23 cellular contexts compared by ENCODE assay signal in the genomic region with DNA sequence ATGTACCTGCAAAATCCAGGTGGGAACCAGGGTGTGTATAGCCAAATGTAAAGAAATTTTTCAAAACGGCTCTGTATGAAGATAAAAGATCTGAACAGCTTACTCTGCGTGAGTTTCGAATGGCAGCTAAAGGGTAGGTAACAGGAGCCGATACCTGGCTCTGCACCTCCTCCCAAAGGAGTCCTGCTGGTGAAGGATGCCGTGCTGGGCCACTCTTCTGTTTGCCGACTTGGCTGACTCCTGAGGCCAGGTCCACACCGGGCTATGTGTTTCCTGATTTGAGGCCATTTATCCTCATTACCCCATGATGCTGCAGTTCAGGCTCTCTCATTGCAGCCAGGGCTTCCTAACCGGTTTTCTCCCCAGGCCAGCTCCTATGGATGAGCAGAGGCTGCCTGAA.
"Had no signal": no experiment of that assay in that cellular context is flagged by ENCODE, and none has a peak within 500 bp of the region (broad histone marks: within the 10 kb centered on the region; RNA-seq: fewer than 3 reads in every experiment).

No MANE protein-coding gene starts in this region.

- ATAC-seq: activated CD4-positive, CD25-positive, alpha-beta regulatory T cell treated with anti-CD3 and anti-CD28 coated beads, Interleukin-2, amount 50 U/mL, for 24 hours; activated T-cell treated with anti-CD3 and anti-CD28 coated beads, Interleukin-2, amount 50 U/mL, for 72 hours; left lobe of liver; T-cell had no signal

- H3K4me3 Mint-ChIP-seq: activated CD4-positive, alpha-beta T cell treated with anti-CD3 and anti-CD28 coated beads, Interleukin-2, amount 10 ng/mL, durations not matched to agents 7 days and 5 days; activated T-cell treated with anti-CD3 and anti-CD28 coated beads, Interleukin-2, amount 50 U/mL, for 72 hours; nephron progenitor cell; T-cell; type B pancreatic cell had no signal

- H3K27me3 ChIP-seq: ascending aorta, stomach had no signal

- H3K27ac Mint-ChIP-seq: activated CD4-positive, alpha-beta T cell treated with anti-CD3 and anti-CD28 coated beads, Interleukin-2, amount 10 ng/mL, durations not matched to agents 7 days and 5 days; activated T-cell treated with anti-CD3 and anti-CD28 coated beads, Interleukin-2, amount 50 U/mL, for 72 hours; type B pancreatic cell had no signal

- H3K27me3 Mint-ChIP-seq: activated CD4-positive, alpha-beta T cell treated with anti-CD3 and anti-CD28 coated beads, Interleukin-2, amount 10 ng/mL, durations not matched to agents 7 days and 5 days; T-cell; type B pancreatic cell had no signal

- DNase-seq: activated CD4-positive, alpha-beta T cell treated with anti-CD3 and anti-CD28 coated beads, Interleukin-2, amount 10 ng/mL, durations not matched to agents 7 days and 5 days; activated CD8-positive, alpha-beta memory T cell treated with anti-CD3 and anti-CD28 coated beads, Interleukin-2, amount 50 U/mL, for 4 hours; activated effector memory CD4-positive, alpha-beta T cell treated with anti-CD3 and anti-CD28 coated beads, Interleukin-2, amount 50 U/mL, for 16 hours; activated naive CD4-positive, alpha-beta T cell treated with anti-CD3 and anti-CD28 coated beads, Interleukin-2, amount 50 U/mL, for 16 hours; activated T-cell treated with anti-CD3 and anti-CD28 coated beads, Interleukin-2, amount 50 U/mL, for 72 hours; erythroblast; foreskin melanocyte; hypothalamus; nephron progenitor cell; occipital lobe; posterior cingulate gyrus; retina; stimulated activated CD4-positive, alpha-beta T cell treated with anti-CD3 and anti-CD28 coated beads, Interleukin-12 subunit alpha, Interleukin-12 subunit beta, amount 100 ng/mL, for 4 hours; stimulated activated CD4-positive, alpha-beta T cell treated with anti-CD3 and anti-CD28 coated beads, Interleukin-2, amount 100 ng/mL, for 24 hours; T-cell; T-helper 9 cell had no signal

- H3K36me3 Mint-ChIP-seq: T-cell, type B pancreatic cell had no signal

- H3K4me3 ChIP-seq: ascending aorta, coronary artery, lung, stomach had no signal

- H3K27ac ChIP-seq: ascending aorta, coronary artery, stomach had no signal

- H3K9me3 Mint-ChIP-seq: activated CD4-positive, alpha-beta T cell treated with anti-CD3 and anti-CD28 coated beads, Interleukin-2, amount 10 ng/mL, durations not matched to agents 7 days and 5 days; activated T-cell treated with anti-CD3 and anti-CD28 coated beads, Interleukin-2, amount 50 U/mL, for 72 hours; nephron progenitor cell; T-cell; type B pancreatic cell had no signal

- H3K36me3 ChIP-seq: ascending aorta, stomach had no signal

- H3K9me3 ChIP-seq: ascending aorta, stomach had no signal
